Comparison of ENCODE assay signal across 19 cellular contexts in genomic region chr5:37769840-37770239, GRCh38.
DNase-seq lines count a peak whose midpoint lies in the region; ATAC-seq and TF ChIP-seq lines count a peak whose summit lies in the region.
"Had no signal": no experiment of that assay in that cellular context is flagged by ENCODE, and none has a peak within 500 bp of the region (broad histone marks: within the 10 kb centered on the region; RNA-seq: fewer than 3 reads in every experiment).

No MANE protein-coding gene starts in this region.

- in situ Hi-C loops in IMR-90 (cut with MboI; ENCODE audit: low sequenced_read_pairs): no loop called here

- H3K4me1 ChIP-seq in IMR-90 (ENCODE audit: control insufficient read depth, insufficient read depth, low read length) (peaks cover 21% of the 10 kb centered on the region), osteoblast (ENCODE audit: insufficient read depth, low read length) (peaks cover 38% of the 10 kb centered on the region)
- no peaks in the 10 kb centered on the region for H3K4me1 ChIP-seq in effector memory CD4-positive, alpha-beta T cell (ENCODE audit: control insufficient read depth, insufficient read depth, low read length, poor library complexity, severe bottlenecking)

- H3K27ac ChIP-seq in IMR-90 (ENCODE audit: insufficient read depth, low read length) (no peak overlapping the region), osteoblast (ENCODE audit: low read depth, low read length) (peak overlapping the region; percentile 95)
- no peak overlapping the region for H3K27ac ChIP-seq in effector memory CD4-positive, alpha-beta T cell (ENCODE audit: insufficient read depth, low read length, poor library complexity, severe bottlenecking)

- dilution Hi-C loops in IMR-90 (cut with HindIII; ENCODE audit: low sequenced_read_pairs, unreplicated experiment): no loop called here

- H4K20me1 ChIP-seq in IMR-90 (ENCODE audit: insufficient read depth, low read length): peaks cover 6% of the 10 kb centered on the region
- no peaks in the 10 kb centered on the region for H4K20me1 ChIP-seq in osteoblast (ENCODE audit: insufficient read depth, low read length)

- no peak overlapping the region for H3K56ac ChIP-seq in IMR-90 (ENCODE audit: extremely low read depth, insufficient read depth, low read length)

- H3K14ac ChIP-seq in IMR-90 (replicated peaks; ENCODE audit: low read depth, low read length): peak overlapping the region; percentile 61

- POLR2A ChIA-PET in IMR-90 (lab: Charles Lee; ENCODE audit: unreplicated experiment): no interaction called here

- H4K8ac ChIP-seq in IMR-90 (ENCODE audit: low read depth in 2 of 2, low read length in 2 of 2): peak overlapping the region; percentile 57 to 70; a peak in 2 of 4 replicates

- H4K91ac ChIP-seq in IMR-90 (ENCODE audit: insufficient read depth, low read depth, low read length): peak overlapping the region; percentile 69

- H3K4ac ChIP-seq in IMR-90 (ENCODE audit: low read depth, low read length): peak overlapping the region; percentile 89

- H2AFZ ChIP-seq in IMR-90 (replicated peaks; ENCODE audit: low read length, poor library complexity): no peak overlapping the region
- peak overlapping the region; percentile 10 for H2AFZ ChIP-seq in osteoblast (ENCODE audit: low read length)

- no peak overlapping the region for H2AK9ac ChIP-seq in IMR-90 (replicated peaks; ENCODE audit: low read depth, low read length, poor library complexity)

- no CpG with 5 or more reads among the region's 1 CpG for WGBS in IMR-90 (ENCODE audit: extremely low coverage in 2 of 2, insufficient read length in 1 of 2), 2 experiments

- H2BK20ac ChIP-seq in IMR-90 (ENCODE audit: low read depth, low read length): peak overlapping the region; percentile 86

- CTCF ChIA-PET in IMR-90 (lab: Yijun Ruan, JAX): no interaction called here

- no peak for TF ChIP-seq POLR2A in IMR-90 (IDR thresholded peaks at IDR 0.05; ENCODE audit: low read depth, low read length)

- no peak overlapping the region; the same call in 1 of the 2 replicates for H4K5ac ChIP-seq in IMR-90 (ENCODE audit: low read depth, low read length)

- no peaks in the 10 kb centered on the region for H3K79me1 ChIP-seq in IMR-90 (ENCODE audit: low read depth in 1 of 2, low read length in 2 of 2)

- H3K36me3 ChIP-seq in IMR-90 (ENCODE audit: control insufficient read depth, insufficient read depth, low read length) (no peaks in the 10 kb centered on the region), osteoblast (ENCODE audit: insufficient read depth, low read length) (no peaks in the 10 kb centered on the region)
- no peaks in the 10 kb centered on the region for H3K36me3 ChIP-seq in effector memory CD4-positive, alpha-beta T cell (ENCODE audit: control insufficient read depth, insufficient read depth, low read length)

- no peak for DNase-seq in IMR-90
- peak; percentile 84 for DNase-seq in left lobe of liver (ENCODE audit: low spot score)
- no peak for DNase-seq in osteoblast (ENCODE audit: insufficient read length, low spot score, missing footprints)
- no peak for DNase-seq in T1000 (lab: John Stamatoyannopoulos, UW)
- DNase-seq in effector memory CD4-positive, alpha-beta T cell: no peak
- DNase-seq in NOMO-1 (lab: John Stamatoyannopoulos, UW; ENCODE audit: unreplicated experiment in 2 of 2): no peak
- DNase-seq: CD4-positive, CD25-positive, alpha-beta regulatory T cell; EL; GF-D8; KG1; NCI-H1092; NCI-H1436; NCI-H2029; NCI-H226; NCI-H524 treated with DMSO at 0.1 percent for 48 hours; NCI-H82; OCI-M1; Right ventricle myocardium superior had no signal

- no peak overlapping the region for H3K4me2 ChIP-seq in IMR-90 (ENCODE audit: low read depth, low read length)
- no peak overlapping the region for H3K4me2 ChIP-seq in osteoblast (ENCODE audit: insufficient read depth, low read length)

- peak overlapping the region; percentile 66; the same call in 1 of the 2 replicates for H3K18ac ChIP-seq in IMR-90 (ENCODE audit: low read depth, low read length)

- TF ChIP-seq CTCF in IMR-90 (conservative IDR thresholded peaks at IDR 0.05; ENCODE audit: low read depth, low read length) (no peak), osteoblast (IDR thresholded peaks at IDR 0.05; ENCODE audit: extremely low read depth, low read depth, low read length) (no peak)

- no TSS peak for BruUV-seq in IMR-90 (replicated peaks; lab: Mats Ljungman, UMichigan)

- TF ChIP-seq RAD21 in IMR-90 (IDR thresholded peaks at IDR 0.05; ENCODE audit: low read length): no peak

- H2BK5ac ChIP-seq in IMR-90 (ENCODE audit: low read depth, low read length, poor library complexity, severe bottlenecking): peak overlapping the region; percentile 8

- intact Hi-C loops in IMR-90 (cut with micrococcal nuclease): loop anchor here (5.0 kb wide), 2 partner anchors 67 to 422 kb away; no protein-coding TSS in a partner anchor

- peak overlapping the region; percentile 2; the same call in 1 of the 2 replicates for H3K23ac ChIP-seq in IMR-90 (ENCODE audit: low read depth, low read length)

- H3K9me1 ChIP-seq in IMR-90 (ENCODE audit: insufficient read depth, low read length): peaks cover 7% of the 10 kb centered on the region

- no peaks in the 10 kb centered on the region for H3K9me3 ChIP-seq in IMR-90 (ENCODE audit: control insufficient read depth, insufficient read depth, low read length)
- no peaks in the 10 kb centered on the region for H3K9me3 ChIP-seq in osteoblast (ENCODE audit: low read depth, low read length)
- H3K9me3 ChIP-seq in effector memory CD4-positive, alpha-beta T cell (ENCODE audit: control insufficient read depth, low read length): no peaks in the 10 kb centered on the region

- H2BK120ac ChIP-seq in IMR-90 (ENCODE audit: low read depth, low read length): peak overlapping the region; percentile 95

- ATAC-seq in IMR-90 (ENCODE audit: low read depth) (no peak), left lobe of liver (peak; percentile 77), GM18909 (IDR thresholded peaks at IDR 0.05; ENCODE audit: poor library complexity, unreplicated experiment) (no peak)

- H2AK5ac ChIP-seq in IMR-90 (ENCODE audit: low read depth, low read length): peak overlapping the region; percentile 41

- H3K9ac ChIP-seq in IMR-90 (ENCODE audit: low read depth, low read length): no peak overlapping the region

- no peaks in the 10 kb centered on the region for H3K79me2 ChIP-seq in osteoblast (ENCODE audit: insufficient read depth, low read length)

- peak overlapping the region; percentile 81; the same call in 2 of the 3 replicates for H2BK15ac ChIP-seq in IMR-90 (ENCODE audit: low read depth, low read length)

- H3K27me3 ChIP-seq in IMR-90 (ENCODE audit: control insufficient read depth, insufficient read depth, low read length) (no peaks in the 10 kb centered on the region), osteoblast (ENCODE audit: insufficient read depth, low read length) (no peaks in the 10 kb centered on the region)
- H3K27me3 ChIP-seq in effector memory CD4-positive, alpha-beta T cell (replicated peaks; ENCODE audit: control insufficient read depth, insufficient read depth, low read length, poor library complexity, severe bottlenecking): no peaks in the 10 kb centered on the region

- no peak overlapping the region for H3K4me3 ChIP-seq in IMR-90 (ENCODE audit: insufficient read depth, low read depth, low read length)
- H3K4me3 ChIP-seq in osteoblast (ENCODE audit: insufficient read depth, low read length): no peak overlapping the region
- H3K4me3 ChIP-seq in effector memory CD4-positive, alpha-beta T cell (ENCODE audit: insufficient read depth, low read depth, low read length, poor library complexity, severe bottlenecking): no peak overlapping the region

TF ChIP-seq in IMR-90, 13 proteins besides CTCF, POLR2A, EP300 and RAD21:
- no peak for TF ChIP-seq MAZ (IDR thresholded peaks at IDR 0.05; ENCODE audit: borderline replicate concordance, low read depth, low read length)
- no peak for TF ChIP-seq SMC3 (IDR thresholded peaks at IDR 0.05; ENCODE audit: low read depth, low read length)
- TF ChIP-seq RFX5 (IDR thresholded peaks at IDR 0.05; ENCODE audit: low read depth, low read length): no peak
- no peak for TF ChIP-seq CEBPB (IDR thresholded peaks at IDR 0.05; ENCODE audit: low read depth, low read length)
- TF ChIP-seq MAFK (IDR thresholded peaks at IDR 0.05; ENCODE audit: low read depth, low read length): no peak
- no peak for TF ChIP-seq MXI1 (IDR thresholded peaks at IDR 0.05; ENCODE audit: borderline replicate concordance, low read depth, low read length)
- TF ChIP-seq ELK1 (IDR thresholded peaks at IDR 0.05; ENCODE audit: borderline replicate concordance, low read depth, low read length): no peak
- TF ChIP-seq NFE2L2 (IDR thresholded peaks at IDR 0.05; ENCODE audit: low read depth, low read length): no peak
